ENCODE assay signal across 1 cellular context in genomic region chr1:47796626-47797025, GRCh38.
TF ChIP-seq lines count a peak whose summit lies in the region.

No MANE protein-coding gene starts in this region.

TF ChIP-seq in WTC11, 78 proteins besides CTCF, POLR2A, EP300 and RAD21 (continued from another document):
- TF ChIP-seq ZNF532 (CRISPR knock-in tag; IDR thresholded peaks at IDR 0.05; ENCODE audit: borderline replicate concordance): no peak
